ENCODE assay signal across 9 cellular contexts in genomic region chr17:74972973-74973328, GRCh38. TPM values are rescaled to one million over a fixed set of nuclear protein-coding genes. Genes with fewer than 3 reads are reported as not detected.
DNase-seq lines count a peak whose midpoint lies in the region; ATAC-seq and TF ChIP-seq lines count a peak whose summit lies in the region.
"Had no signal": no experiment of that assay in that cellular context is flagged by ENCODE, and none has a peak within 500 bp of the region (broad histone marks: within the 10 kb centered on the region; RNA-seq: fewer than 3 reads in every experiment).

No MANE protein-coding gene starts in this region.

- peak overlapping the region in 5 of 8 donors; percentile 48 to 88 (median 68) for H3K27ac Mint-ChIP-seq in CD8-positive, alpha-beta memory T cell

- H2AFZ ChIP-seq in PC-9: no peak overlapping the region

- no peaks in the 10 kb centered on the region for H3K9me2 ChIP-seq in PC-9 (ENCODE audit: insufficient read depth)

- no peak for TF ChIP-seq POLR2A in esophagus squamous epithelium (IDR thresholded peaks at IDR 0.05)

- H3K79me2 ChIP-seq in PC-9 (ENCODE audit: low read depth): peaks cover 30% of the 10 kb centered on the region

- peaks cover 13% of the 10 kb centered on the region for H3K4me1 ChIP-seq in CD8-positive, alpha-beta memory T cell (ENCODE audit: insufficient read depth, low read length)
- H3K4me1 ChIP-seq in PC-9 (replicated peaks; ENCODE audit: insufficient read depth) (peaks cover 38% of the 10 kb centered on the region), esophagus squamous epithelium (peaks cover 17 to 51% (median 22%) of the 10 kb centered on the region in 3 donors)

- POLR2A ChIA-PET in CD8-positive, alpha-beta memory T cell (lab: Charles Lee): interaction anchor here (1.4 to 1.6 kb wide), 2 partner anchors 11 to 39 kb away, joined by 6 read pairs; partner anchors contain the start of gene MRPL58
- POLR2A ChIA-PET in PC-9 (lab: Charles Lee; ENCODE audit: unreplicated experiment): interaction anchor here (1.1 kb wide), 1 partner anchor 15 kb away, joined by 5 read pairs; the partner anchor contains the start of gene CDR2L

- no peaks in the 10 kb centered on the region for H4K20me1 ChIP-seq in PC-9 (ENCODE audit: insufficient read depth)

- peak overlapping the region; percentile 79 to 90 (median 84) for H3K4me3 Mint-ChIP-seq in CD8-positive, alpha-beta memory T cell

- intact Hi-C loops in PC-9 (cut with micrococcal nuclease; ENCODE audit: unreplicated experiment) (no loop called here), esophagus squamous epithelium (cut with DNase I) (no loop called here)

- H3K4me3 ChIP-seq in CD8-positive, alpha-beta memory T cell (ENCODE audit: low read length): peak overlapping the region; percentile 64
- H3K4me3 ChIP-seq in PC-9 (peak overlapping the region; percentile 96; the same call in 1 of the 2 replicates), esophagus squamous epithelium (peak overlapping the region; percentile 52 to 87 (median 64))

- no peak overlapping the region for H3K27ac ChIP-seq in CD8-positive, alpha-beta memory T cell (ENCODE audit: low read depth, low read length)
- H3K27ac ChIP-seq in PC-9 (no peak overlapping the region), esophagus squamous epithelium (peak overlapping the region in 1 of 4 donors; percentile 49)

- ATAC-seq in HG02610 (IDR thresholded peaks at IDR 0.05; ENCODE audit: unreplicated experiment) (no peak), HG03520 (IDR thresholded peaks at IDR 0.05; ENCODE audit: unreplicated experiment) (no peak)

- no TSS peak for BruUV-seq in PC-9 (replicated peaks; lab: Mats Ljungman, UMichigan)

- H3K9me3 Mint-ChIP-seq in CD8-positive, alpha-beta memory T cell: no peaks in the 10 kb centered on the region

- TF ChIP-seq CTCF in PC-9 (conservative IDR thresholded peaks at IDR 0.05) (no peak), esophagus squamous epithelium (IDR thresholded peaks at IDR 0.05) (no peak)

- no peak for DNase-seq in CD8-positive, alpha-beta memory T cell
- no peak for DNase-seq in PC-9
- DNase-seq in esophagus squamous epithelium (lab: John Stamatoyannopoulos, UW): no peak
- DNase-seq in retina: peak; percentile 72
- no peak for DNase-seq in NCI-H748 treated with DMSO at 0.1 percent for 48 hours (lab: John Stamatoyannopoulos, UW)
- no peak for DNase-seq in DMS79 (lab: John Stamatoyannopoulos, UW)

- H3K36me3 Mint-ChIP-seq in CD8-positive, alpha-beta memory T cell: peaks cover 0 to 1% (median 0%) of the 10 kb centered on the region in 3 donors

- peaks cover 4 to 22% of the 10 kb centered on the region in 2 donors for H3K27me3 Mint-ChIP-seq in CD8-positive, alpha-beta memory T cell

- H3K27me3 ChIP-seq in CD8-positive, alpha-beta memory T cell (ENCODE audit: insufficient read depth, low read length, poor library complexity, severe bottlenecking): peaks cover 10% of the 10 kb centered on the region
- H3K27me3 ChIP-seq in PC-9 (ENCODE audit: insufficient read depth, low read depth) (0 out of 2 replicates have a peak, but pooled peaks cover 3% of the 10 kb centered on the region), esophagus squamous epithelium (peaks cover 0 to 61% (median 1%) of the 10 kb centered on the region in 4 donors)

- H3F3A ChIP-seq in PC-9 (ENCODE audit: insufficient read depth, low read depth): peaks cover 9% of the 10 kb centered on the region; the same call in 1 of the 2 replicates

- peaks cover 5 to 20% (median 6%) of the 10 kb centered on the region in 3 donors for H3K4me1 Mint-ChIP-seq in CD8-positive, alpha-beta memory T cell

- peak overlapping the region; percentile 85 for H3K4me2 ChIP-seq in PC-9

- 5 to 10% methylated on average over 8 to 17 of the region's 17 CpGs for WGBS in esophagus squamous epithelium, 2 donors

- CTCF ChIA-PET in CD8-positive, alpha-beta memory T cell (lab: Charles Lee): interaction anchor here (1.2 to 8.4 kb wide), 5 partner anchors 13 to 228 kb away, joined by 3 to 84 read pairs (median 7); partner anchors contain the start of genes CDR2L and MRPL58
- CTCF ChIA-PET in PC-9 (lab: Charles Lee): interaction anchor here (0.9 kb wide), 1 partner anchor 230 kb away, joined by 20 read pairs; no protein-coding TSS in a partner anchor

- no peaks in the 10 kb centered on the region for H3K36me3 ChIP-seq in CD8-positive, alpha-beta memory T cell (ENCODE audit: insufficient read depth, low read length)
- H3K36me3 ChIP-seq in PC-9 (ENCODE audit: low read depth) (no peaks in the 10 kb centered on the region), esophagus squamous epithelium (no peaks in the 10 kb centered on the region)

- no peaks in the 10 kb centered on the region for H3K9me3 ChIP-seq in CD8-positive, alpha-beta memory T cell (ENCODE audit: low read length)
- H3K9me3 ChIP-seq in PC-9 (ENCODE audit: insufficient read depth, low read depth): no peaks in the 10 kb centered on the region
- H3K9me3 ChIP-seq in esophagus squamous epithelium: no peaks in the 10 kb centered on the region

RNA-seq across cellular contexts. Expression of gene HID1, which starts 0.4 kb away (rescaled TPM):
- total RNA-seq in CD8-positive, alpha-beta memory T cell: 1 to 10 TPM in 1 of 2 experiments, under 1 TPM in 1; 0.91 to 2.3 TPM
- polyA plus RNA-seq in CD8-positive, alpha-beta memory T cell: 5.2 TPM
- total RNA-seq in PC-9 (2021) (32.1 and 49.7 TPM in 2 replicates), esophagus squamous epithelium (1 to 10 TPM; 1.7 to 6.3 (median 2.6) TPM)

RNA-seq across cellular contexts. Expression of gene CDR2L, which starts 14.5 kb away (rescaled TPM):
- total RNA-seq in CD8-positive, alpha-beta memory T cell: 1 to 10 TPM; 1.5 to 1.7 TPM
- polyA plus RNA-seq in CD8-positive, alpha-beta memory T cell: 0.06 TPM
- total RNA-seq in PC-9 (2021): 15.1 and 22.8 TPM in 2 replicates
- 1 to 10 TPM; 5.3 to 7.9 (median 6.7) TPM for total RNA-seq in esophagus squamous epithelium

RNA-seq across cellular contexts. Expression of gene OTOP3, which starts 37.3 kb away (rescaled TPM):
- total RNA-seq in CD8-positive, alpha-beta memory T cell: not detected
- polyA plus RNA-seq in CD8-positive, alpha-beta memory T cell: not detected
- not detected in 2 replicates for total RNA-seq in PC-9 (2021)
- total RNA-seq in esophagus squamous epithelium: 10 to 100 TPM in 3 of 4 donors, 1 to 10 TPM in 1; 7.1 to 33.9 (median 24.0) TPM
- total RNA-seq: frontal cortex had no signal

RNA-seq across cellular contexts. Expression of gene MRPL58, which starts 39.5 kb away (rescaled TPM):
- 10 to 100 TPM; 65.5 to 68.8 TPM for total RNA-seq in CD8-positive, alpha-beta memory T cell
- polyA plus RNA-seq in CD8-positive, alpha-beta memory T cell: 48.0 TPM
- total RNA-seq in PC-9 (2021): 42.8 and 48.4 TPM in 2 replicates
- 100 to 1,000 TPM in 1 of 4 donors, 10 to 100 TPM in 3; 44.4 to 110 (median 61.6) TPM for total RNA-seq in esophagus squamous epithelium

RNA-seq across cellular contexts. Expression of gene OTOP2, which starts 48.9 kb away (rescaled TPM):
- not detected for total RNA-seq in CD8-positive, alpha-beta memory T cell
- not detected for polyA plus RNA-seq in CD8-positive, alpha-beta memory T cell
- total RNA-seq in PC-9 (2021) (not detected in 2 replicates), esophagus squamous epithelium (1 to 10 TPM in 1 of 4 donors, under 1 TPM in 2, not detected in 1; 0.38 to 1.4 (median 0.41) TPM)
- total RNA-seq: frontal cortex had no signal
